In genomic region chr7:149125864-149126661, GRCh38 we compare ENCODE assay signal across 1 cellular context.
TF ChIP-seq lines count a peak whose summit lies in the region.

A gene with protein sequence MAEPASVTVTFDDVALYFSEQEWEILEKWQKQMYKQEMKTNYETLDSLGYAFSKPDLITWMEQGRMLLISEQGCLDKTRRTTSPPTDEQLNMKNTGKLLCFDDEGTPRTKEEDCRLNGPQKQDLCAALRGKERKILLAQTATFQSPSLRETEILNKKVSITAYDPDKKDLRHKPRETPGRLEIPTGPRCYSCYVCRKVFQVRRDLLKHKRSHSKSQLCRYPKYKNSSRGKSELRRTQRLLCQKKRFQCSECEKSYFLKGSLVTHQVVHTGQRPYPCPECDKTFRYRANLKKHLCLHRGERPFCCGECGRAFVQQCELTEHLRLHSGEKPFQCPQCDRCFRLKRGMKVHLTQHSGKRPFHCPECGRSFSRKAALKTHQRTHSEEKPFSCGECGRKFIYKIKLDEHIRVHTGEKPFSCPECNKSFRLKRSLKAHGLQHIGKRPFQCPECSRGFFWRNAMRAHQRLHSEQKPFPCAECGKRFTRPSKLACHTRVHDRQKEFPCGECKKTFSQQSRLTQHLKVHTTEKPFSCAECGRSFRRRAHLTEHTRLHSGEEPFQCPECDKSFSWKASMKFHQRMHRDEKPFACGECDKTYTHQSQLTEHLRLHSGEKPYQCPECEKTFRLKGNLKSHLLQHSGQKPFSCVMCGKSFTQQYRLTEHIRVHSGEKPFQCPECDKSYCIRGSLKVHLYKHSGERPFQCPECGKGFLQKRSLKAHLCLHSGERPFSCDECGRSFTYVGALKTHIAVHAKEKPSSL (minus strand): TSS chr7:149126324. CDS start chr7:149126213, 111 bp downstream.

TF ChIP-seq in Ishikawa, 13 proteins besides CTCF, POLR2A, EP300 and RAD21 (continued from another document):
- TF ChIP-seq, protein P1, sequence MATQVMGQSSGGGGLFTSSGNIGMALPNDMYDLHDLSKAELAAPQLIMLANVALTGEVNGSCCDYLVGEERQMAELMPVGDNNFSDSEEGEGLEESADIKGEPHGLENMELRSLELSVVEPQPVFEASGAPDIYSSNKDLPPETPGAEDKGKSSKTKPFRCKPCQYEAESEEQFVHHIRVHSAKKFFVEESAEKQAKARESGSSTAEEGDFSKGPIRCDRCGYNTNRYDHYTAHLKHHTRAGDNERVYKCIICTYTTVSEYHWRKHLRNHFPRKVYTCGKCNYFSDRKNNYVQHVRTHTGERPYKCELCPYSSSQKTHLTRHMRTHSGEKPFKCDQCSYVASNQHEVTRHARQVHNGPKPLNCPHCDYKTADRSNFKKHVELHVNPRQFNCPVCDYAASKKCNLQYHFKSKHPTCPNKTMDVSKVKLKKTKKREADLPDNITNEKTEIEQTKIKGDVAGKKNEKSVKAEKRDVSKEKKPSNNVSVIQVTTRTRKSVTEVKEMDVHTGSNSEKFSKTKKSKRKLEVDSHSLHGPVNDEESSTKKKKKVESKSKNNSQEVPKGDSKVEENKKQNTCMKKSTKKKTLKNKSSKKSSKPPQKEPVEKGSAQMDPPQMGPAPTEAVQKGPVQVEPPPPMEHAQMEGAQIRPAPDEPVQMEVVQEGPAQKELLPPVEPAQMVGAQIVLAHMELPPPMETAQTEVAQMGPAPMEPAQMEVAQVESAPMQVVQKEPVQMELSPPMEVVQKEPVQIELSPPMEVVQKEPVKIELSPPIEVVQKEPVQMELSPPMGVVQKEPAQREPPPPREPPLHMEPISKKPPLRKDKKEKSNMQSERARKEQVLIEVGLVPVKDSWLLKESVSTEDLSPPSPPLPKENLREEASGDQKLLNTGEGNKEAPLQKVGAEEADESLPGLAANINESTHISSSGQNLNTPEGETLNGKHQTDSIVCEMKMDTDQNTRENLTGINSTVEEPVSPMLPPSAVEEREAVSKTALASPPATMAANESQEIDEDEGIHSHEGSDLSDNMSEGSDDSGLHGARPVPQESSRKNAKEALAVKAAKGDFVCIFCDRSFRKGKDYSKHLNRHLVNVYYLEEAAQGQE (IDR thresholded peaks at IDR 0.05; ENCODE audit: low read depth), result no peak
- TF ChIP-seq USF1 (IDR thresholded peaks at IDR 0.05) (no peak), TCF12 (IDR thresholded peaks at IDR 0.05; ENCODE audit: low read depth) (peak; percentile 62), MAX (IDR thresholded peaks at IDR 0.05) (peak; percentile 42; the same call in 1 of the 2 replicates), TEAD4 (IDR thresholded peaks at IDR 0.05) (peak; percentile 10)
